Comparison of ENCODE assay signal across 1 cellular context in genomic region chr2:43230481-43230880, GRCh38.
A peak's percentile ranks its signal among the peaks of the same experiment; 100 is the strongest.
TF ChIP-seq lines count a peak whose summit lies in the region.

No MANE protein-coding gene starts in this region.

TF ChIP-seq in HepG2, 621 proteins besides CTCF, POLR2A, EP300 and RAD21:
- 0 out of 2 replicates have a peak, but pooled peaks have one; percentile 21 for TF ChIP-seq STAG1 (CRISPR knock-in tag; IDR thresholded peaks at IDR 0.05)
- TF ChIP-seq FOXO1 (CRISPR knock-in tag; IDR thresholded peaks at IDR 0.05) = no peak
- no peak for TF ChIP-seq SRY (CRISPR knock-in tag; IDR thresholded peaks at IDR 0.05)
- no peak for TF ChIP-seq ZFP36L2 (CRISPR knock-in tag; IDR thresholded peaks at IDR 0.05)
- no peak for TF ChIP-seq CEBPB (IDR thresholded peaks at IDR 0.05; ENCODE audit: borderline replicate concordance, low read depth, low read length)
- TF ChIP-seq GMEB1 (CRISPR knock-in tag; IDR thresholded peaks at IDR 0.05; ENCODE audit: borderline replicate concordance) = no peak
- TF ChIP-seq ZFX (CRISPR knock-in tag; IDR thresholded peaks at IDR 0.05; ENCODE audit: low read depth) = peak; percentile 32; the same call in 1 of the 2 replicates
